Comparison of ENCODE assay signal across 12 cellular contexts in the genomic region with DNA sequence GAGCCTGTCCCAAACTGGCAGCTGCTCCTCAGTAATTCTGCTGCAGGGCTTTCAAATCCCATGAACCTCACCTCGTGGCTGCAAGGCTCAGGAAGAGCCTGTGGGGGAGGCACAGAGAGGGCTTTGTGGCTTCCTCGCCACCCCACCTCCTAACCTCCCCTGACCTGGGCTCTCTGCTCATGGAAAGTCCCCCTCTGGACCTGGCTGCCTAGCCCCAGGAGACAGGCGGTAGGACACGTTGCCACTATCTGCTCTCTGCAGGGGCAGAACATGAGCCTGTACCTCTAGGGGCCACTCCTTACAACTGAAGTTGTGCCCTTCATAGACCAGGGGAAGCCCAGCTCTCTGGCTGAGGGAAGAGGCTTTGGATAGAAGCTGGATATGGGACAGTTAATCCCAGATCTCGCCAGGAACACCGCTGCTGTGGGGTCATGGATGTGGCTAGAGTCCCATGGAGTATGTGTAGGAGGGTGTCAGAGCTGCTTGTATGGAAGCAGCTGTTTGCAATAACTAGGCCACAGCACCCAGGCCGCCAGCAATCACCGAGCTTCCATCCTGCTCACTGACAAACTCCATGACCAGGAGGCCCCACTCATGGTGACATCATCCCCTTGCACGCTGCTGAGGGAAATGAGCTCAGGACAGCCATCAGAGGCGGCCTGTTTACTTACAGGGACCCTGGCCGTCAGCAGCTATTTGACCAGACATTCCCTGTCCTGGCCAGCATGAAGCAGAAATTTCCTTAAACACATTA. TPM values are rescaled to one million over a fixed set of nuclear protein-coding genes. Genes with fewer than 3 reads are reported as not detected.
DNase-seq lines count a peak whose midpoint lies in the region; ATAC-seq and TF ChIP-seq lines count a peak whose summit lies in the region.
"Had no signal": no experiment of that assay in that cellular context is flagged by ENCODE, and none has a peak within 500 bp of the region (broad histone marks: within the 10 kb centered on the region; RNA-seq: fewer than 3 reads in every experiment).

No MANE protein-coding gene starts in this region.

- peak overlapping the region; percentile 40 for H3K27ac ChIP-seq in colonic mucosa

- peaks cover 11% of the 10 kb centered on the region for H3K4me1 Mint-ChIP-seq in HFFc6 (ENCODE audit: low read depth)

- no peaks in the 10 kb centered on the region for H3K27me3 ChIP-seq in colonic mucosa

- no peaks in the 10 kb centered on the region for H3K36me3 ChIP-seq in colonic mucosa

- ATAC-seq in HG02623 (IDR thresholded peaks at IDR 0.05; ENCODE audit: unreplicated experiment): no peak
- ATAC-seq: activated CD8-positive, alpha-beta memory T cell treated with anti-CD3 and anti-CD28 coated beads, Interleukin-2, amount 10 ng/mL, durations not matched to agents 7 days and 5 days; CD8-positive, alpha-beta T cell had no signal

- H3K9me3 ChIP-seq in colonic mucosa: no peaks in the 10 kb centered on the region

- intact Hi-C loops in colonic mucosa (cut with DNase I): no loop called here

- no peaks in the 10 kb centered on the region for H3K4me1 ChIP-seq in colonic mucosa

- no peaks in the 10 kb centered on the region for H3K9me3 Mint-ChIP-seq in HFFc6
- H3K9me3 Mint-ChIP-seq: CD8-positive, alpha-beta T cell had no signal

- H3K27ac Mint-ChIP-seq in HFFc6: peak overlapping the region; percentile 79
- H3K27ac Mint-ChIP-seq: activated CD8-positive, alpha-beta memory T cell treated with anti-CD3 and anti-CD28 coated beads, Interleukin-2, amount 10 ng/mL, durations not matched to agents 7 days and 5 days; CD8-positive, alpha-beta T cell had no signal

- H3K9ac ChIP-seq in colonic mucosa (ENCODE audit: low read depth in 2 of 2, low read length in 2 of 2): no peak overlapping the region

- TF ChIP-seq CTCF in HFFc6 (IDR thresholded peaks at IDR 0.05): no peak
- TF ChIP-seq CTCF in colonic mucosa (IDR thresholded peaks at IDR 0.05): no peak

- DNase-seq in HFFc6 (peak; percentile 53), colonic mucosa (peak; percentile 32), islet precursor cell (peak; percentile 77), skeletal muscle cell (ENCODE audit: low read depth) (peak; percentile 58), NCI-H510A treated with DMSO at 0.1 percent for 48 hours (lab: John Stamatoyannopoulos, UW) (no peak), putamen (ENCODE audit: low spot score) (no peak)
- no peak for DNase-seq in activated CD4-positive, alpha-beta T cell treated with anti-CD3 and anti-CD28 coated beads, Interleukin-2, amount 50 U/mL, for 1 hour
- DNase-seq: activated CD8-positive, alpha-beta memory T cell treated with anti-CD3 and anti-CD28 coated beads, Interleukin-2, amount 10 ng/mL, durations not matched to agents 7 days and 5 days; CD8-positive, alpha-beta T cell; nucleus accumbens had no signal

- H3K4me3 Mint-ChIP-seq in HFFc6: no peak overlapping the region
- H3K4me3 Mint-ChIP-seq: activated CD8-positive, alpha-beta memory T cell treated with anti-CD3 and anti-CD28 coated beads, Interleukin-2, amount 10 ng/mL, durations not matched to agents 7 days and 5 days; CD8-positive, alpha-beta T cell had no signal

- no peaks in the 10 kb centered on the region; the same call in 1 of the 2 replicates for H3K27me3 Mint-ChIP-seq in HFFc6 (ENCODE audit: insufficient read depth)
- H3K27me3 Mint-ChIP-seq: activated CD8-positive, alpha-beta memory T cell treated with anti-CD3 and anti-CD28 coated beads, Interleukin-2, amount 10 ng/mL, durations not matched to agents 7 days and 5 days had no signal

- no peaks in the 10 kb centered on the region for H3K36me3 Mint-ChIP-seq in HFFc6 (ENCODE audit: low read depth)

- no peak overlapping the region for H3K4me3 ChIP-seq in colonic mucosa
- H3K4me3 ChIP-seq in skeletal muscle cell (ENCODE audit: low read depth, low read length): no peak overlapping the region

RNA-seq across cellular contexts. Expression of a gene that starts 34.0 kb away (rescaled TPM):
- total RNA-seq in HFFc6 (2021; fragmentation: NEBNext Ultra II Directional; extraction: Animal tissue kit (Norgen Biotek cat#: 25700)): under 1 TPM in 1 of 6 experiments, not detected in 5; 0.05 TPM
- 1 to 10 TPM; 3.7 to 8.7 TPM for total RNA-seq in colonic mucosa

RNA-seq across cellular contexts. Expression of a gene that starts 41.4 kb away (rescaled TPM):
- total RNA-seq in HFFc6 (2021; fragmentation: NEBNext Ultra II Directional; extraction: Animal tissue kit (Norgen Biotek cat#: 25700)): 1 to 10 TPM; 4.1 to 5.1 (median 4.4) TPM
- 1 to 10 TPM; 9.5 to 9.9 TPM for total RNA-seq in colonic mucosa

RNA-seq across cellular contexts. Expression of a gene that starts 50.6 kb away (rescaled TPM):
- total RNA-seq in HFFc6 (2021; fragmentation: NEBNext Ultra II Directional; extraction: Animal tissue kit (Norgen Biotek cat#: 25700)): not detected
- not detected for total RNA-seq in colonic mucosa
- total RNA-seq: activated CD8-positive, alpha-beta memory T cell treated with anti-CD3 and anti-CD28 coated beads, Interleukin-2, amount 10 ng/mL, durations not matched to agents 7 days and 5 days; CD8-positive, alpha-beta T cell; M059J had no signal

RNA-seq across cellular contexts. Expression of a gene that starts 59.2 kb away (rescaled TPM):
- total RNA-seq in HFFc6 (2021; fragmentation: NEBNext Ultra II Directional; extraction: Animal tissue kit (Norgen Biotek cat#: 25700)): 10 to 100 TPM in 2 of 6 experiments, 1 to 10 TPM in 1, not detected in 3; 8.6 to 18.0 (median 10.5) TPM
- total RNA-seq in colonic mucosa: 10 to 100 TPM in 1 of 2 donors, not detected in 1; 26.1 TPM
- total RNA-seq: M059J had no signal

Comparison
In these comparisons a context has a peak if more than half of its experiments do, and no peak if none do; other contexts are left out.
1. DNase-seq: peak in HFFc6 (single experiment), colonic mucosa (single experiment), islet precursor cell (single experiment) and skeletal muscle cell (single experiment); none in NCI-H510A treated with DMSO at 0.1 percent for 48 hours (single experiment), activated CD4-positive, alpha-beta T cell treated with anti-CD3 and anti-CD28 coated beads, Interleukin-2, amount 50 U/mL, for 1 hour (single experiment) and putamen (single experiment).
2. RNA of a gene that starts 34.0 kb away (total RNA-seq): 3.7 to 8.7 TPM in colonic mucosa; 0.05 TPM in HFFc6; every median in the first group is over 4 times any median in the second.